Comparison of ENCODE assay signal across 31 cellular contexts in the genomic region with DNA sequence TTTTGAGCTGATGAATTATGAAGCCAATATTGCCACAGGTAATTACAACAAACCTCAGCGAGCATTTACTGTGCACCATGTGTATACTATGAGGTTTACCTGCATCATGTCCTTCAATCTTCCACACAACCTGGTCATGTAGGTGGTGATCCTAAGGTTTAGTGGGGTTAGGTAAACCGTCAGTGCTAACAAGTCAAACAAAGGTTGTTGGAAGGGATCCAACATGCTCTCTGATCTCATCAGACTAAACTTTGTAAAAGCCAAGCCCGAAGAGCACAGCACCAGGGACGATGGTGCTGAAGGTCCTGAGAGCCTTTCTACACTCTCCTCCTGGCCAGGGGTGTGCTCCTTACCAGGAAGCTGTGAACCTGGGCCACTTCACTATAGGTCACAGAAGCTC. TPM values are rescaled to one million over a fixed set of nuclear protein-coding genes. Genes with fewer than 3 reads are reported as not detected.
"Had no signal": no experiment of that assay in that cellular context is flagged by ENCODE, and none has a peak within 500 bp of the region (broad histone marks: within the 10 kb centered on the region; RNA-seq: fewer than 3 reads in every experiment).

No MANE protein-coding gene starts in this region.

- H3K4me3 ChIP-seq: ascending aorta, cardiac muscle cell, PC-9 had no signal

- H3K27me3 ChIP-seq: ascending aorta, cardiac muscle cell had no signal

- ATAC-seq: activated CD8-positive, alpha-beta T cell treated with anti-CD3 and anti-CD28 coated beads for 36 hours; activated T-cell treated with anti-CD3 and anti-CD28 coated beads, Interleukin-2, amount 50 U/mL, for 72 hours; activated T-helper 17 cell treated with anti-CD3 and anti-CD28 coated beads, Interleukin-2, amount 50 U/mL, for 72 hours had no signal

- H3K27me3 Mint-ChIP-seq: activated CD4-positive, alpha-beta T cell treated with anti-CD3 and anti-CD28 coated beads, Interleukin-2, amount 10 ng/mL, durations not matched to agents 24 days and 14 days; activated CD8-positive, alpha-beta T cell treated with anti-CD3 and anti-CD28 coated beads for 36 hours; activated naive CD4-positive, alpha-beta T cell treated with anti-CD3 and anti-CD28 coated beads, Interleukin-2, amount 50 U/mL, for 24 hours; activated naive CD8-positive, alpha-beta T cell treated with anti-CD3 and anti-CD28 coated beads, Interleukin-2, amount 10 ng/mL, durations not matched to agents 7 days and 5 days; activated T-helper 17 cell treated with anti-CD3 and anti-CD28 coated beads, Interleukin-2, amount 50 U/mL, for 72 hours; central memory CD8-positive, alpha-beta T cell had no signal

- H3K4me3 Mint-ChIP-seq: activated CD4-positive, alpha-beta T cell treated with anti-CD3 and anti-CD28 coated beads, Interleukin-2, amount 10 ng/mL, durations not matched to agents 24 days and 14 days; activated CD8-positive, alpha-beta T cell treated with anti-CD3 and anti-CD28 coated beads for 36 hours; activated naive CD4-positive, alpha-beta T cell treated with anti-CD3 and anti-CD28 coated beads, Interleukin-2, amount 50 U/mL, for 24 hours; activated naive CD8-positive, alpha-beta T cell treated with anti-CD3 and anti-CD28 coated beads, Interleukin-2, amount 10 ng/mL, durations not matched to agents 7 days and 5 days; activated T-cell treated with anti-CD3 and anti-CD28 coated beads, Interleukin-2, amount 50 U/mL, for 72 hours; activated T-helper 17 cell treated with anti-CD3 and anti-CD28 coated beads, Interleukin-2, amount 50 U/mL, for 72 hours; central memory CD8-positive, alpha-beta T cell had no signal

- H3K4me1 Mint-ChIP-seq: activated CD4-positive, alpha-beta T cell treated with anti-CD3 and anti-CD28 coated beads, Interleukin-2, amount 10 ng/mL, durations not matched to agents 24 days and 14 days; activated naive CD8-positive, alpha-beta T cell treated with anti-CD3 and anti-CD28 coated beads, Interleukin-2, amount 10 ng/mL, durations not matched to agents 7 days and 5 days; activated T-helper 17 cell treated with anti-CD3 and anti-CD28 coated beads, Interleukin-2, amount 50 U/mL, for 72 hours had no signal

- H3K9me3 ChIP-seq: ascending aorta had no signal

- H3K9me3 Mint-ChIP-seq: activated CD4-positive, alpha-beta T cell treated with anti-CD3 and anti-CD28 coated beads, Interleukin-2, amount 10 ng/mL, durations not matched to agents 24 days and 14 days; activated CD8-positive, alpha-beta T cell treated with anti-CD3 and anti-CD28 coated beads for 36 hours; activated naive CD4-positive, alpha-beta T cell treated with anti-CD3 and anti-CD28 coated beads, Interleukin-2, amount 50 U/mL, for 24 hours; activated naive CD8-positive, alpha-beta T cell treated with anti-CD3 and anti-CD28 coated beads, Interleukin-2, amount 10 ng/mL, durations not matched to agents 7 days and 5 days; activated T-cell treated with anti-CD3 and anti-CD28 coated beads, Interleukin-2, amount 50 U/mL, for 72 hours; activated T-helper 17 cell treated with anti-CD3 and anti-CD28 coated beads, Interleukin-2, amount 50 U/mL, for 72 hours; central memory CD8-positive, alpha-beta T cell had no signal

- H3K4me1 ChIP-seq: ascending aorta had no signal

- H3K27ac ChIP-seq: ascending aorta, cardiac muscle cell, PC-9, WERI-Rb-1 had no signal

- H3K4me2 ChIP-seq: PC-9 had no signal

- DNase-seq: activated CD4-positive, alpha-beta T cell treated with anti-CD3 and anti-CD28 coated beads, Interleukin-2, amount 10 ng/mL, durations not matched to agents 24 days and 14 days; activated CD4-positive, alpha-beta T cell treated with anti-CD3 and anti-CD28 coated beads, Interleukin-2, amount 50 U/mL, for 4 hours; activated CD8-positive, alpha-beta T cell treated with anti-CD3 and anti-CD28 coated beads for 36 hours; activated gamma-delta T cell; activated naive CD4-positive, alpha-beta T cell treated with Interleukin-2 at 50 U/mL for 16 hours; activated naive CD8-positive, alpha-beta T cell treated with anti-CD3 and anti-CD28 coated beads, Interleukin-2, amount 10 ng/mL, durations not matched to agents 7 days and 5 days; activated T-cell treated with anti-CD3 and anti-CD28 coated beads, Interleukin-2, amount 50 U/mL, for 1 hour; activated T-cell treated with anti-CD3 and anti-CD28 coated beads, Interleukin-2, amount 50 U/mL, for 72 hours; amygdala; Kasumi-1; MM.1S; MV-4-11; NCI-H1092 treated with DMSO at 0.1 percent for 48 hours; NCI-H1417; NCI-H146; NCI-H187 treated with DMSO at 0.1 percent for 48 hours; NCI-H345; NCI-H524 treated with DMSO at 0.1 percent for 48 hours; PC-9; Right ventricle myocardium superior; T1000; WERI-Rb-1 had no signal

- H3K36me3 ChIP-seq: WERI-Rb-1 had no signal

- FAIRE-seq: RCC 7860 had no signal

- H2AFZ ChIP-seq: PC-9 had no signal

- H3K27ac Mint-ChIP-seq: activated CD4-positive, alpha-beta T cell treated with anti-CD3 and anti-CD28 coated beads, Interleukin-2, amount 10 ng/mL, durations not matched to agents 24 days and 14 days; activated CD8-positive, alpha-beta T cell treated with anti-CD3 and anti-CD28 coated beads for 36 hours; activated naive CD4-positive, alpha-beta T cell treated with anti-CD3 and anti-CD28 coated beads, Interleukin-2, amount 50 U/mL, for 24 hours; activated naive CD8-positive, alpha-beta T cell treated with anti-CD3 and anti-CD28 coated beads, Interleukin-2, amount 10 ng/mL, durations not matched to agents 7 days and 5 days; activated T-cell treated with anti-CD3 and anti-CD28 coated beads, Interleukin-2, amount 50 U/mL, for 72 hours; activated T-helper 17 cell treated with anti-CD3 and anti-CD28 coated beads, Interleukin-2, amount 50 U/mL, for 72 hours had no signal

RNA-seq across cellular contexts. Expression of a gene that starts 53.5 kb away (rescaled TPM):
- total RNA-seq: activated CD8-positive, alpha-beta memory T cell treated with anti-CD3 and anti-CD28 coated beads for 36 hours; activated CD8-positive, alpha-beta T cell treated with anti-CD3 and anti-CD28 coated beads for 36 hours; activated naive CD8-positive, alpha-beta T cell treated with anti-CD3 and anti-CD28 coated beads, Interleukin-2, amount 10 ng/mL, durations not matched to agents 7 days and 5 days; activated T-helper 17 cell treated with anti-CD3 and anti-CD28 coated beads, Interleukin-2, amount 50 U/mL, for 72 hours; NCI-H460; OCI-LY7; PC-9; Right ventricle myocardium superior had no signal
